In the genomic region with DNA sequence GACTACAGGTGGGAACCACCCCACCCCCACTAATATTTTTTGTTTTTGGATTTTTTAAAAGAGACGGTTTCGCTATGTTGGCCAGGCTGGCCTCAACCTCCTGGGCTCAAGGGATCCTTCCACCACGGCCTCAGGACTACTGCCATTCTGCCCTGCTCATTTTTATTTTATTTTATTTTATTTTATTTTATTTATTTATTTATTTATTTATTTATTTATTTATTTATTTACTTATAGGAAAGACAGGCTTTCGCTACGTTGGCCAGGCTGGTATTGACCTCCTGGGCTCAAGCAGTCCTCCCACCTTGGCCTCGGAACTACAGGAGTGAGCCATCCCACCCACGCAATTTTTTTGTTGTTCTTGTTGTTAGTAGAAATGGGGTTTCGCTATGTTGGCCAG, we compare ENCODE assay signal across 15 cellular contexts. TPM values are rescaled to one million over a fixed set of nuclear protein-coding genes. Genes with fewer than 3 reads are reported as not detected.
"Had no signal": no experiment of that assay in that cellular context is flagged by ENCODE, and none has a peak within 500 bp of the region (broad histone marks: within the 10 kb centered on the region; RNA-seq: fewer than 3 reads in every experiment).

No MANE protein-coding gene starts in this region.

RNA-seq across cellular contexts. Expression of gene SSX7, which starts 0.8 kb away (rescaled TPM):
- total RNA-seq: stomach, subcutaneous adipose tissue, suprapubic skin, temporal lobe, testis, thoracic aorta, thyroid gland, tibial nerve, transverse colon, upper lobe of left lung, upper lobe of right lung, ureter, urinary bladder, uterus, vagina had no signal

RNA-seq across cellular contexts. Expression of gene SSX2, which starts 51.5 kb away (rescaled TPM):
- total RNA-seq: stomach, subcutaneous adipose tissue, suprapubic skin, temporal lobe, thoracic aorta, thyroid gland, tibial nerve, transverse colon, upper lobe of left lung, upper lobe of right lung, ureter, urinary bladder, uterus, vagina had no signal
